ENCODE assay signal across 9 cellular contexts in genomic region chr3:112333386-112334334, GRCh38. TPM values are rescaled to one million over a fixed set of nuclear protein-coding genes. Genes with fewer than 3 reads are reported as not detected.
A peak's percentile ranks its signal among the peaks of the same experiment; 100 is the strongest.
DNase-seq lines count a peak whose midpoint lies in the region; ATAC-seq and TF ChIP-seq lines count a peak whose summit lies in the region.
"Had no signal": no experiment of that assay in that cellular context is flagged by ENCODE, and none has a peak within 500 bp of the region (broad histone marks: within the 10 kb centered on the region; RNA-seq: fewer than 3 reads in every experiment).

No MANE protein-coding gene starts in this region.

- H3K4me1 ChIP-seq in DOHH2 (ENCODE audit: control insufficient read depth, low read length) = peaks cover 21% of the 10 kb centered on the region

- DNase-seq in H7 (peak; percentile 50), NCI-H2227 treated with DMSO at 0.1 percent for 48 hours (lab: John Stamatoyannopoulos, UW) (peak; percentile 14), brain microvascular endothelial cell (no peak), sciatic nerve (ENCODE audit: low spot score) (no peak), HK-2 (ENCODE audit: unreplicated experiment) (no peak), A172 (ENCODE audit: low spot score) (no peak)

- H3K36me3 ChIP-seq in DOHH2 (ENCODE audit: control insufficient read depth, low read length) = peaks cover 4% of the 10 kb centered on the region; the same call in 1 of the 2 replicates
- peaks cover 5% of the 10 kb centered on the region; the same call in 1 of the 2 replicates for H3K36me3 ChIP-seq in H7 (replicated peaks; ENCODE audit: control insufficient read depth, insufficient read depth, low read length)
- H3K36me3 ChIP-seq in brain microvascular endothelial cell (replicated peaks) = no peaks in the 10 kb centered on the region

- H3K27me3 ChIP-seq in DOHH2 (ENCODE audit: control insufficient read depth, low read length) (no peaks in the 10 kb centered on the region; the same call in 1 of the 2 replicates), H7 (ENCODE audit: control insufficient read depth, insufficient read depth, low read length) (no peaks in the 10 kb centered on the region), brain microvascular endothelial cell (replicated peaks) (no peaks in the 10 kb centered on the region)

- H3K9me3 ChIP-seq in DOHH2 (ENCODE audit: control insufficient read depth, insufficient read depth, low read length) = no peaks in the 10 kb centered on the region
- no peaks in the 10 kb centered on the region for H3K9me3 ChIP-seq in iPS-18c (ENCODE audit: control insufficient read depth, insufficient read depth, low read length)

- peaks cover 12% of the 10 kb centered on the region for H3F3A ChIP-seq in DOHH2 (ENCODE audit: control insufficient read depth, insufficient read depth)

- intact Hi-C loops in sciatic nerve (cut with DNase I) = no loop called here

- H3K9me2 ChIP-seq in DOHH2 (replicated peaks; ENCODE audit: control insufficient read depth, low read length) = no peaks in the 10 kb centered on the region

- no peaks in the 10 kb centered on the region for H4K20me1 ChIP-seq in DOHH2 (ENCODE audit: control insufficient read depth, insufficient read depth, low read depth, low read length)

- peak overlapping the region; percentile 88 for H3K4me2 ChIP-seq in DOHH2 (ENCODE audit: low read length)

- ATAC-seq in sciatic nerve = peak; percentile 79

- H3K79me2 ChIP-seq in DOHH2 (ENCODE audit: control insufficient read depth, low read length) = peaks cover 32% of the 10 kb centered on the region

- H3K4me3 ChIP-seq in DOHH2 (ENCODE audit: low read length) = peak overlapping the region; percentile 85
- H3K4me3 ChIP-seq in H7 (ENCODE audit: insufficient read depth, low read depth, low read length) = peak overlapping the region; percentile 80
- peak overlapping the region; percentile 71 for H3K4me3 ChIP-seq in brain microvascular endothelial cell (ENCODE audit: low read depth, low read length)
- H3K4me3 ChIP-seq in iPS-18c (ENCODE audit: insufficient read depth, low read depth, low read length) = peak overlapping the region; percentile 80

- H3K27ac ChIP-seq in DOHH2 (ENCODE audit: low read depth, low read length) (0 out of 2 replicates have a peak overlapping the region, but pooled peaks have one; percentile 7), brain microvascular endothelial cell (peak overlapping the region; percentile 36)

- in situ Hi-C loops in brain microvascular endothelial cell (cut with HindIII; ENCODE audit: low pct_ligation_motif_present, low sequenced_read_pairs) = no loop called here

- TF ChIP-seq CTCF in DOHH2 (IDR thresholded peaks at IDR 0.05; ENCODE audit: low read depth, low read length, poor library complexity, severe bottlenecking) (no peak), brain microvascular endothelial cell (IDR thresholded peaks at IDR 0.05; ENCODE audit: low read depth, low read length, missing control alignments) (no peak)

RNA-seq across cellular contexts. Expression of gene CD200, which starts 0.7 kb away (rescaled TPM):
- 40.9 and 49.4 TPM in 2 replicates for total RNA-seq in H7 (2014; rRNA removed; shearing (Covaris generic))
- 23.8 TPM for total RNA-seq in sciatic nerve
- total RNA-seq in A172 (2014; rRNA removed; shearing (Covaris generic)) = not detected in 2 replicates

RNA-seq across cellular contexts. Expression of gene SLC9C1, which starts 39.6 kb away (rescaled TPM):
- 0.38 and 0.41 TPM in 2 replicates for total RNA-seq in H7 (2014; rRNA removed; shearing (Covaris generic))
- total RNA-seq in sciatic nerve = 0.94 TPM
- not detected in 2 replicates for total RNA-seq in A172 (2014; rRNA removed; shearing (Covaris generic))
- total RNA-seq: LHCN-M2 had no signal

Comparison
In these comparisons a context has a peak if more than half of its experiments do, and no peak if none do; other contexts are left out.
1. DNase-seq: peak in H7 (single experiment) and NCI-H2227 treated with DMSO at 0.1 percent for 48 hours (single experiment); none in brain microvascular endothelial cell (single experiment), sciatic nerve (single experiment), HK-2 (single experiment) and A172 (single experiment).
2. RNA of gene CD200, which starts 0.7 kb away (total RNA-seq): 40.9 to 49.4 TPM in H7 and 23.8 TPM in sciatic nerve (single experiment); not detected in A172; every median in the first group is over 10 times any median in the second.
3. Peak in every context shown above with its lines, with median percentiles within 50 percentile points of each other: H3K4me3 ChIP-seq.